In the genomic region with DNA sequence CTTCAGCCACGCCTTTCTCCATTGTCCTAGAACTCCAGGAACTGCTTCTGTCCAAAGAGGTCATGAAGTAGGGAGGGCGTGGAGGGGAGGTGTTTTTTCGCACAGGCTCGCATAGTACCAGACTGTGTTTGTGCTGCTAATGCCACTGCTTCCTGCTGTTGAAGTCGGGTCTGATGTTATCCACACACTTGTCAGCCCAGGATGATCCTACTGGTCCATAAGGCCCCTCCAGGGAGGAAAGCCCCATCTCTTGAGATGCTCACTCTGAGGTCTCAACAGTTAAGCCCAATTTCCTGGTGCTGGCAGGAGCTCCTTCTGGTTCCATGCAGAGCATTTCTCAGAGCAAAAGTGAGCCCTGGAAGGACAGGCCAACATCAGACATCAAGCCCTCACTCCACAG, we compare ENCODE assay signal across 24 cellular contexts.
"Had no signal": no experiment of that assay in that cellular context is flagged by ENCODE, and none has a peak within 500 bp of the region (broad histone marks: within the 10 kb centered on the region; RNA-seq: fewer than 3 reads in every experiment).

No MANE protein-coding gene starts in this region.

- H3K9me3 ChIP-seq: SK-N-SH had no signal

- H3K27ac ChIP-seq: RWPE1 had no signal

- FAIRE-seq: HepG2 had no signal

- H3K4me2 ChIP-seq: SK-N-SH had no signal

- H3K9ac ChIP-seq: SK-N-SH had no signal

- ATAC-seq: HepG2, Panc1, PC-3 had no signal

- DNase-seq: IMR-90; Kasumi-1; KG1; MM.1S; NCI-H1092 treated with DMSO at 0.1 percent for 48 hours; NCI-H1436; NCI-H187; NCI-H2029; NCI-H2081 treated with DMSO at 0.1 percent for 48 hours; NCI-H2171; NCI-H226; NCI-H446; NCI-H510A; NCI-H524 treated with DMSO at 0.1 percent for 48 hours; NCI-H69; NCI-H774; NK-92 treated with Interleukin-12 subunit alpha and Interleukin-12 subunit beta, amount 100 ng/mL, for 24 hours; PC-3; SHP77; SK-N-SH; SW 1271 had no signal
